In the genomic region with DNA sequence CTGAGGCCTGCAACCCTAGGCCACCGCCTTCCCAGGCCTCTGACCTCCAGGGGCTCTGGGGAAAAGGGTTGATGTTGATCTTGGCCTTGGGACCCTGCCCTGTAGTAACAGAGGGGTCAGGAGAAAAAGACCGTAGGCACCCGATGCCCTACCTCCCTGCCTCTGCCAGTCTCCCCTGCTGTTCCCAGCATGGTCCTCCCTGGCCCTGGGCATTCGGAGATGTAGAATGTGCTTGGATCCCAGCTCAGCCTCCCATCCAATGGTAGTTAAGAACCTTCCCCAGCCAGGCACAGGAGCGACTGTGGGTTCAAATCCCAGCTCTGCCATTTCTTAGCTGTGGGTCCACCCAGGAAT, we compare ENCODE assay signal across 1 cellular context.
TF ChIP-seq lines count a peak whose summit lies in the region.

No MANE protein-coding gene starts in this region.

TF ChIP-seq in IMR-90, 13 proteins besides CTCF, POLR2A, EP300 and RAD21:
- TF ChIP-seq, protein P1, sequence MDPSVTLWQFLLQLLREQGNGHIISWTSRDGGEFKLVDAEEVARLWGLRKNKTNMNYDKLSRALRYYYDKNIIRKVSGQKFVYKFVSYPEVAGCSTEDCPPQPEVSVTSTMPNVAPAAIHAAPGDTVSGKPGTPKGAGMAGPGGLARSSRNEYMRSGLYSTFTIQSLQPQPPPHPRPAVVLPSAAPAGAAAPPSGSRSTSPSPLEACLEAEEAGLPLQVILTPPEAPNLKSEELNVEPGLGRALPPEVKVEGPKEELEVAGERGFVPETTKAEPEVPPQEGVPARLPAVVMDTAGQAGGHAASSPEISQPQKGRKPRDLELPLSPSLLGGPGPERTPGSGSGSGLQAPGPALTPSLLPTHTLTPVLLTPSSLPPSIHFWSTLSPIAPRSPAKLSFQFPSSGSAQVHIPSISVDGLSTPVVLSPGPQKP (IDR thresholded peaks at IDR 0.05; ENCODE audit: borderline replicate concordance, low read depth, low read length), result no peak
- TF ChIP-seq, protein P2, sequence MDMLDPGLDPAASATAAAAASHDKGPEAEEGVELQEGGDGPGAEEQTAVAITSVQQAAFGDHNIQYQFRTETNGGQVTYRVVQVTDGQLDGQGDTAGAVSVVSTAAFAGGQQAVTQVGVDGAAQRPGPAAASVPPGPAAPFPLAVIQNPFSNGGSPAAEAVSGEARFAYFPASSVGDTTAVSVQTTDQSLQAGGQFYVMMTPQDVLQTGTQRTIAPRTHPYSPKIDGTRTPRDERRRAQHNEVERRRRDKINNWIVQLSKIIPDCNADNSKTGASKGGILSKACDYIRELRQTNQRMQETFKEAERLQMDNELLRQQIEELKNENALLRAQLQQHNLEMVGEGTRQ (IDR thresholded peaks at IDR 0.05; ENCODE audit: low read depth, low read length), result no peak
- no peak for TF ChIP-seq RCOR1 (IDR thresholded peaks at IDR 0.05; ENCODE audit: insufficient replicate concordance, low read length)
- no peak for TF ChIP-seq BHLHE40 (IDR thresholded peaks at IDR 0.05; ENCODE audit: low read depth, low read length)
- TF ChIP-seq CEBPB (IDR thresholded peaks at IDR 0.05; ENCODE audit: low read depth, low read length), result no peak
- TF ChIP-seq NFE2L2 (IDR thresholded peaks at IDR 0.05; ENCODE audit: low read depth, low read length), result no peak
- TF ChIP-seq MAFK (IDR thresholded peaks at IDR 0.05; ENCODE audit: low read depth, low read length), result no peak
- no peak for TF ChIP-seq FOS (IDR thresholded peaks at IDR 0.05; ENCODE audit: low read depth, low read length)
- no peak for TF ChIP-seq CHD1 (IDR thresholded peaks at IDR 0.05; ENCODE audit: low read depth, low read length)
- TF ChIP-seq MAZ (IDR thresholded peaks at IDR 0.05; ENCODE audit: borderline replicate concordance, low read depth, low read length), result no peak
TF ChIP-seq in IMR-90: peak in this region for 0.
